ENCODE assay signal across 7 cellular contexts in genomic region chr2:54706622-54707021, GRCh38.
"Had no signal": no experiment of that assay in that cellular context is flagged by ENCODE, and none has a peak within 500 bp of the region (broad histone marks: within the 10 kb centered on the region; RNA-seq: fewer than 3 reads in every experiment).

No MANE protein-coding gene starts in this region.

- H3K4me3 ChIP-seq: K562 had no signal

- FAIRE-seq: HTR-8/SVneo, K562 had no signal

- H3K36me3 Mint-ChIP-seq: IgD-negative memory B cell had no signal

- ATAC-seq: K562 had no signal

- H3K27ac Mint-ChIP-seq: IgD-negative memory B cell had no signal

- H3K4me3 Mint-ChIP-seq: IgD-negative memory B cell had no signal

- H3K9me3 Mint-ChIP-seq: IgD-negative memory B cell had no signal

- DNase-seq: IMR-90, KBM-7, KG1 had no signal

- H3K27ac ChIP-seq: HL-60 had no signal
